Comparison of ENCODE assay signal across 9 cellular contexts in the genomic region with DNA sequence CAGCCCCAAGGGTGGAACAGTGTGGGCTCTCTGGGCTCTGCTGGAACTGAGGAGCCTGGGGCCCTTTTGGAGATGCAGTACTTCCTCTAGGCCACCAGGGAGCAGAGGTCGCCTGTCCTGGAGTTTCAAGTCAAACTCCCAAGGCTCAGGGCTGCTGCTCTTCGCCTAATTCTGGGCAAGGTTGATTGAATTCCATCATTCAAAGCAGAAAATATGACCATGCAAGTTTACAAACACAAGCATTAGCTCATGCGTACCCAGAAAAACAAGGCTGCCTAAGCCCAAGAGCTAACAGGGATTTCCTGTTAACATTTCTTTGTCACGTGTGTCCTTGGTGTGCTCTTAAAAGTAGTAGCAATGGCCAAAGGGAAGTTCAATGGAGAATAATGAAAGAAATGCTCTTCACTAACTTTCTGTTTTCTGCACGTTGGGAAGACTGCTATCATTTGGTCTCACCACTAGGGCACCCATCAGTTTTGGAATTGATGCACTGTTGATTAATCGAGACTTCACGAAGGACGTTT. TPM values are rescaled to one million over a fixed set of nuclear protein-coding genes. Genes with fewer than 3 reads are reported as not detected.
DNase-seq lines count a peak whose midpoint lies in the region; ATAC-seq and TF ChIP-seq lines count a peak whose summit lies in the region.
"Had no signal": no experiment of that assay in that cellular context is flagged by ENCODE, and none has a peak within 500 bp of the region (broad histone marks: within the 10 kb centered on the region; RNA-seq: fewer than 3 reads in every experiment).

No MANE protein-coding gene starts in this region.

- no peaks in the 10 kb centered on the region for H3K36me3 ChIP-seq in BJ (ENCODE audit: control insufficient read depth, insufficient read depth, low read length)
- H3K36me3 ChIP-seq in suprapubic skin = no peaks in the 10 kb centered on the region

- H3K4me3 Mint-ChIP-seq in natural killer cell = no peak overlapping the region

- DNase-seq in BJ (ENCODE audit: low read depth) = no peak
- peak; percentile 67 to 83 for DNase-seq in NOMO-1 (lab: John Stamatoyannopoulos, UW; ENCODE audit: unreplicated experiment in 2 of 2)
- peak; percentile 67 for DNase-seq in activated CD8-positive, alpha-beta memory T cell treated with anti-CD3 and anti-CD28 coated beads, Interleukin-2, amount 50 U/mL, for 48 hours
- peak; percentile 28 for DNase-seq in natural killer cell
- DNase-seq in suprapubic skin (ENCODE audit: low spot score in 2 of 2) = peak in 1 of 2 donors; percentile 79

- H3K27me3 ChIP-seq in BJ (ENCODE audit: control insufficient read depth, insufficient read depth, low read length) (no peaks in the 10 kb centered on the region), suprapubic skin (peaks cover 3% of the 10 kb centered on the region)

- intact Hi-C loops in natural killer cell (cut with micrococcal nuclease) = loop anchor here (1.0 kb wide), 1 partner anchor 211 kb away; no protein-coding TSS in a partner anchor

- TF ChIP-seq EP300 in suprapubic skin (IDR thresholded peaks at IDR 0.05) = no peak

- no peak for TF ChIP-seq POLR2A in suprapubic skin (IDR thresholded peaks at IDR 0.05)

- no peaks in the 10 kb centered on the region for H3K9me3 ChIP-seq in suprapubic skin

- H3K4me1 ChIP-seq in suprapubic skin = peaks cover 13% of the 10 kb centered on the region

- peak; percentile 85 for ATAC-seq in GM18909 (IDR thresholded peaks at IDR 0.05; ENCODE audit: poor library complexity, unreplicated experiment)
- ATAC-seq in HG03159 (IDR thresholded peaks at IDR 0.05; ENCODE audit: unreplicated experiment) = peak; percentile 81
- peak; percentile 78 for ATAC-seq in esophagus mucosa
- peak; percentile 64 to 95 (median 90) for ATAC-seq in natural killer cell

- TF ChIP-seq CTCF in BJ (IDR thresholded peaks at IDR 0.05; ENCODE audit: insufficient read depth, low read depth, low read length) = peak; percentile 87
- TF ChIP-seq CTCF in natural killer cell (IDR thresholded peaks at IDR 0.05) = peak; percentile 80
- peak; percentile 74 to 84 for TF ChIP-seq CTCF in suprapubic skin (IDR thresholded peaks at IDR 0.05)

- peaks cover 0 to 10% of the 10 kb centered on the region in 2 donors for H3K4me1 Mint-ChIP-seq in natural killer cell

- no peaks in the 10 kb centered on the region for H3K36me3 Mint-ChIP-seq in natural killer cell

- POLR2A ChIA-PET in BJ (lab: Charles Lee) = no interaction called here

- WGBS in suprapubic skin = 18% methylated on average over 8 of the region's 8 CpGs

- H3K4me3 ChIP-seq in BJ (ENCODE audit: low read depth, low read length) = no peak overlapping the region
- H3K4me3 ChIP-seq in suprapubic skin = no peak overlapping the region

- H3K27me3 Mint-ChIP-seq in natural killer cell (ENCODE audit: low read depth in 2 of 2) = no peaks in the 10 kb centered on the region

- CTCF ChIA-PET in BJ (lab: Yijun Ruan, JAX) = interaction anchor here (0.6 to 3.2 kb wide), 19 partner anchors 9 to 288 kb away, joined by 3 to 12 read pairs (median 3); partner anchors contain the start of genes ADIRF and SNCG

- no peak overlapping the region for H3K27ac Mint-ChIP-seq in natural killer cell

- H3K27ac ChIP-seq in suprapubic skin = no peak overlapping the region

- H3K9me3 Mint-ChIP-seq in natural killer cell = no peaks in the 10 kb centered on the region

RNA-seq across cellular contexts. Expression of gene LDB3, which starts 20.1 kb away (rescaled TPM):
- 0.55 and 0.83 TPM in 2 replicates for polyA plus RNA-seq in BJ (2011; rRNA removed)
- polyA minus RNA-seq in BJ (2011; rRNA and poly(A)+ RNA removed) = 0.71 and 0.72 TPM in 2 replicates
- total RNA-seq in esophagus mucosa = 0.56 TPM
- total RNA-seq in natural killer cell = under 1 TPM in 2 of 3 donors, not detected in 1; 0.11 to 0.12 TPM
- 1 to 10 TPM in 1 of 4 donors, under 1 TPM in 2, not detected in 1; 0.44 to 3.2 (median 0.98) TPM for total RNA-seq in suprapubic skin

RNA-seq across cellular contexts. Expression of gene OPN4, which starts 34.1 kb away (rescaled TPM):
- not detected in 2 replicates for polyA plus RNA-seq in BJ (2011; rRNA removed)
- polyA minus RNA-seq in BJ (2011; rRNA and poly(A)+ RNA removed) = not detected in 2 replicates
- total RNA-seq in esophagus mucosa (not detected), natural killer cell (not detected), suprapubic skin (under 1 TPM in 1 of 4 donors, not detected in 3; 0.34 TPM)
- total RNA-seq: urinary bladder had no signal
